In the genomic region with DNA sequence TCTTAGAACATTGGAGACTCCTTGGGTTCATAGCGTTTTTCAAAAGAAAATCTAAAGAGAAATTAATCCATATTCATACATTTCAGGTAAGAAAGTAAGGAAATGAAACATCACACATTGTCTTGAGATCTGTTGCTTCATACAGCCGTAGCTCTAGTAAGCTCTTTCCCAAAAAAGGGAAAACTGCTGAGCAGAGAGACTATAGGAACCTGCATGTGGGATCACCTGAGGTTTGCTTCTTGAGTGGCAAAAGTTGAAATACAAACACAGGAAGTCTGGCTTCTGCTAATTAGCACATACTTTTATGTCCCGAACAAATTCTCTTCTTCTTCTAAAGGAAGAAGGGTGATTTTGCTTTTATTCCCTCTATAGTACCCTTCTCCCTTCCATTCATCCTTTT, we compare ENCODE assay signal across 23 cellular contexts. TPM values are rescaled to one million over a fixed set of nuclear protein-coding genes. Genes with fewer than 3 reads are reported as not detected.
A peak's percentile ranks its signal among the peaks of the same experiment; 100 is the strongest.
DNase-seq lines count a peak whose midpoint lies in the region; ATAC-seq and TF ChIP-seq lines count a peak whose summit lies in the region.
"Had no signal": no experiment of that assay in that cellular context is flagged by ENCODE, and none has a peak within 500 bp of the region (broad histone marks: within the 10 kb centered on the region; RNA-seq: fewer than 3 reads in every experiment).

No MANE protein-coding gene starts in this region.

- no peak for TF ChIP-seq EP300 in upper lobe of left lung (IDR thresholded peaks at IDR 0.05)

- peaks cover 7% of the 10 kb centered on the region for H3K4me1 Mint-ChIP-seq in WTC11
- H3K4me1 Mint-ChIP-seq: nephron progenitor cell had no signal

- H3K4me1 ChIP-seq in right cardiac atrium (ENCODE audit: control insufficient read depth, insufficient read depth, low read length) (peaks cover 2% of the 10 kb centered on the region), upper lobe of left lung (peaks cover 12 to 21% (median 16%) of the 10 kb centered on the region in 4 donors)
- H3K4me1 ChIP-seq: colonic mucosa had no signal

- peak overlapping the region; percentile 52 for H3K27ac ChIP-seq in right cardiac atrium (ENCODE audit: low read length)
- H3K27ac ChIP-seq in upper lobe of left lung: peak overlapping the region in 3 of 4 donors; percentile 62 to 63 (median 62)
- H3K27ac ChIP-seq: colonic mucosa, thyroid gland had no signal

- CTCF ChIA-PET in WTC11 (lab: Charles Lee): no interaction called here

- H3K27me3 Mint-ChIP-seq in WTC11 (ENCODE audit: low read depth): no peaks in the 10 kb centered on the region
- H3K27me3 Mint-ChIP-seq: activated naive CD8-positive, alpha-beta T cell treated with anti-CD3 and anti-CD28 coated beads for 36 hours; CD4-positive, alpha-beta T cell had no signal

- intact Hi-C loops in right cardiac atrium (cut with DNase I) (no loop called here), left cardiac atrium (cut with DNase I) (no loop called here)

- WGBS in right cardiac atrium: 77% methylated on average over 3 of the region's 3 CpGs
- 63 to 68% methylated on average over 3 of the region's 3 CpGs for WGBS in upper lobe of left lung, 2 donors

- no peak overlapping the region for H3K4me3 Mint-ChIP-seq in WTC11
- H3K4me3 Mint-ChIP-seq: activated naive CD8-positive, alpha-beta T cell treated with anti-CD3 and anti-CD28 coated beads for 36 hours; CD4-positive, alpha-beta T cell; nephron progenitor cell had no signal

- H3K36me3 ChIP-seq in upper lobe of left lung: no peaks in the 10 kb centered on the region
- H3K36me3 ChIP-seq: colonic mucosa, thyroid gland had no signal

- H3K27ac Mint-ChIP-seq in WTC11: peak overlapping the region; percentile 73; the same call in 1 of the 2 replicates
- H3K27ac Mint-ChIP-seq: activated naive CD8-positive, alpha-beta T cell treated with anti-CD3 and anti-CD28 coated beads for 36 hours; CD4-positive, alpha-beta T cell; nephron progenitor cell had no signal

- no peak for TF ChIP-seq POLR2A in upper lobe of left lung (IDR thresholded peaks at IDR 0.05)

- ATAC-seq in right cardiac atrium (no peak), left cardiac atrium (no peak), WTC11 (peak; percentile 34), upper lobe of left lung (ENCODE audit: low FRiP score in 2 of 2) (no peak), HG03159 (IDR thresholded peaks at IDR 0.05; ENCODE audit: unreplicated experiment) (no peak)

- H3K4me3 ChIP-seq in right cardiac atrium (ENCODE audit: low read length): no peak overlapping the region
- H3K4me3 ChIP-seq in upper lobe of left lung: no peak overlapping the region
- H3K4me3 ChIP-seq: colonic mucosa, thyroid gland had no signal

- H3K36me3 Mint-ChIP-seq in WTC11: peaks cover 14% of the 10 kb centered on the region

- TF ChIP-seq CTCF in WTC11 (IDR thresholded peaks at IDR 0.05) (no peak), upper lobe of left lung (IDR thresholded peaks at IDR 0.05) (no peak)

- H3K9me3 Mint-ChIP-seq in WTC11: peaks cover under 1% of the 10 kb centered on the region

- H3K9me3 ChIP-seq in right cardiac atrium (ENCODE audit: control insufficient read depth, low read length) (no peaks in the 10 kb centered on the region), upper lobe of left lung (no peaks in the 10 kb centered on the region)
- H3K9me3 ChIP-seq: colonic mucosa, thyroid gland had no signal

- H3K27me3 ChIP-seq in right cardiac atrium (ENCODE audit: control insufficient read depth, insufficient read depth) (no peaks in the 10 kb centered on the region), upper lobe of left lung (no peaks in the 10 kb centered on the region)
- H3K27me3 ChIP-seq: colonic mucosa, thyroid gland had no signal

- DNase-seq in right cardiac atrium (no peak), left cardiac atrium (no peak), WTC11 (ENCODE audit: low spot score) (no peak), iris pigment epithelial cell (ENCODE audit: low read depth) (peak; percentile 6), upper lobe of left lung (no peak), MV-4-11 (lab: John Stamatoyannopoulos, UW) (no peak)
- DNase-seq in stimulated activated CD4-positive, alpha-beta T cell treated with anti-CD3 and anti-CD28 coated beads, Interleukin-1b, Interleukin-23, amount 100 ng/mL, for 48 hours: no peak
- DNase-seq: activated CD4-positive, alpha-beta T cell treated with anti-CD3 and anti-CD28 coated beads for 4 hours; activated naive CD8-positive, alpha-beta T cell treated with anti-CD3 and anti-CD28 coated beads for 36 hours; CD4-positive, alpha-beta T cell; colonic mucosa; kidney glomerular epithelial cell; NCI-H1105; NCI-H2029 treated with DMSO at 0.1 percent for 48 hours; NCI-H446 treated with DMSO at 0.1 percent for 48 hours; nephron progenitor cell; NK-92 treated with Interleukin-12 subunit alpha and Interleukin-12 subunit beta, amount 100 ng/mL, for 24 hours; posterior cingulate gyrus; stimulated activated CD4-positive, alpha-beta T cell treated with anti-CD3 and anti-CD28 coated beads, Interleukin-2, amount 100 ng/mL, for 48 hours; stimulated activated naive CD4-positive, alpha-beta T cell treated with Interleukin-2 at 50 U/mL for 16 hours; T-helper 1 cell; thyroid gland had no signal

- POLR2A ChIA-PET in WTC11 (lab: Charles Lee): no interaction called here

TF ChIP-seq in WTC11, 78 proteins besides CTCF, POLR2A, EP300 and RAD21:
- TF ChIP-seq CREB1 (CRISPR knock-in tag; IDR thresholded peaks at IDR 0.05): no peak
- no peak for TF ChIP-seq E2F4 (CRISPR knock-in tag; IDR thresholded peaks at IDR 0.05; ENCODE audit: borderline replicate concordance, low read depth)
- TF ChIP-seq ZNF532 (CRISPR knock-in tag; IDR thresholded peaks at IDR 0.05; ENCODE audit: borderline replicate concordance): no peak
- TF ChIP-seq TP53 (CRISPR knock-in tag; IDR thresholded peaks at IDR 0.05): no peak
- TF ChIP-seq, protein P1, sequence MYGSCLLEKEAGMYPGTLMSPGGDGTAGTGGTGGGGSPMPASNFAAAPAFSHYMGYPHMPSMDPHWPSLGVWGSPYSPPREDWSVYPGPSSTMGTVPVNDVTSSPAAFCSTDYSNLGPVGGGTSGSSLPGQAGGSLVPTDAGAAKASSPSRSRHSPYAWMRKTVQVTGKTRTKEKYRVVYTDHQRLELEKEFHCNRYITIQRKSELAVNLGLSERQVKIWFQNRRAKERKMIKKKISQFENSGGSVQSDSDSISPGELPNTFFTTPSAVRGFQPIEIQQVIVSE (CRISPR knock-in tag; IDR thresholded peaks at IDR 0.05; ENCODE audit: borderline replicate concordance): no peak
- no peak for TF ChIP-seq SOX15 (CRISPR knock-in tag; IDR thresholded peaks at IDR 0.05)
- TF ChIP-seq RELA (CRISPR knock-in tag; IDR thresholded peaks at IDR 0.05; ENCODE audit: borderline replicate concordance): no peak
- no peak for TF ChIP-seq CBFB (CRISPR knock-in tag; IDR thresholded peaks at IDR 0.05; ENCODE audit: low read depth)
- no peak for TF ChIP-seq SMAD4 (CRISPR knock-in tag; IDR thresholded peaks at IDR 0.05)

RNA-seq across cellular contexts. Expression of gene MRPL1, which starts 57.7 kb away (rescaled TPM):
- total RNA-seq in right cardiac atrium: 10 to 100 TPM; 34.1 to 39.5 (median 38.3) TPM
- 50.5 TPM for polyA plus RNA-seq in right cardiac atrium
- 10 to 100 TPM; 32.8 to 41.9 TPM for total RNA-seq in left cardiac atrium
- 24.3 to 27.9 TPM (median 25.7 TPM) in 3 replicates for total RNA-seq in WTC11 (2021)
- total RNA-seq in upper lobe of left lung: 10 to 100 TPM in 4 of 6 donors, 1 to 10 TPM in 2; 4.1 to 26.5 (median 16.8) TPM
